Comparison of ENCODE assay signal across 26 cellular contexts in genomic region chr16:86289907-86290306, GRCh38.
"Had no signal": no experiment of that assay in that cellular context is flagged by ENCODE, and none has a peak within 500 bp of the region (broad histone marks: within the 10 kb centered on the region; RNA-seq: fewer than 3 reads in every experiment).

No MANE protein-coding gene starts in this region.

- H3K36me3 ChIP-seq: heart right ventricle, left ventricle myocardium inferior, neutrophil, right atrium auricular region, right lobe of liver, tibial nerve, upper lobe of left lung had no signal

- H3K9me3 Mint-ChIP-seq: memory B cell; naive thymus-derived CD8-positive, alpha-beta T cell; nephron; neural crest cell; stimulated activated memory B cell treated with anti-CD40 and anti-IgM and Interleukin-4, amounts not matched to agents 10 μg/mL and 1 μg/mL and 100 μg/mL, for 72 hours; stimulated activated naive CD8-positive, alpha-beta T cell treated with anti-CD3 and anti-CD28 coated beads, Interleukin-15, amount 100 ng/mL, for 72 hours had no signal

- ATAC-seq: heart right ventricle; naive thymus-derived CD8-positive, alpha-beta T cell; psoas muscle; right lobe of liver; stimulated activated memory B cell treated with anti-CD40 and anti-IgM and Interleukin-4, amounts not matched to agents 10 μg/mL and 1 μg/mL and 100 μg/mL, for 72 hours; stimulated activated naive CD8-positive, alpha-beta T cell treated with anti-CD3 and anti-CD28 coated beads, Interleukin-15, amount 100 ng/mL, for 72 hours had no signal

- H3K4me2 ChIP-seq: hepatocyte, smooth muscle cell had no signal

- H3K4me3 ChIP-seq: heart right ventricle, hepatocyte, left ventricle myocardium inferior, psoas muscle, right atrium auricular region, right lobe of liver, smooth muscle cell, tibial nerve, upper lobe of left lung had no signal

- H3K36me3 Mint-ChIP-seq: memory B cell; stimulated activated memory B cell treated with anti-CD40 and anti-IgM and Interleukin-4, amounts not matched to agents 10 μg/mL and 1 μg/mL and 100 μg/mL, for 72 hours had no signal

- H3K79me2 ChIP-seq: hepatocyte, parathyroid adenoma had no signal

- H3K9ac ChIP-seq: parathyroid adenoma had no signal

- H3K27ac ChIP-seq: heart right ventricle, hepatocyte, left ventricle myocardium inferior, neutrophil, parathyroid adenoma, psoas muscle, right atrium auricular region, right lobe of liver, tibial nerve, upper lobe of left lung had no signal

- H3K27ac Mint-ChIP-seq: memory B cell; naive thymus-derived CD8-positive, alpha-beta T cell; nephron; stimulated activated memory B cell treated with anti-CD40 and anti-IgM and Interleukin-4, amounts not matched to agents 10 μg/mL and 1 μg/mL and 100 μg/mL, for 72 hours; stimulated activated naive CD8-positive, alpha-beta T cell treated with anti-CD3 and anti-CD28 coated beads, Interleukin-15, amount 100 ng/mL, for 72 hours had no signal

- H3K9me3 ChIP-seq: heart right ventricle, left ventricle myocardium inferior, neutrophil, psoas muscle, right atrium auricular region, right lobe of liver, tibial nerve, upper lobe of left lung had no signal

- H3K27me3 ChIP-seq: right lobe of liver had no signal

- H3K4me1 ChIP-seq: heart right ventricle, left ventricle myocardium inferior, parathyroid adenoma, psoas muscle, right atrium auricular region, right lobe of liver had no signal

- H3K4me3 Mint-ChIP-seq: memory B cell; naive thymus-derived CD8-positive, alpha-beta T cell; nephron; neural crest cell; stimulated activated memory B cell treated with anti-CD40 and anti-IgM and Interleukin-4, amounts not matched to agents 10 μg/mL and 1 μg/mL and 100 μg/mL, for 72 hours; stimulated activated naive CD8-positive, alpha-beta T cell treated with anti-CD3 and anti-CD28 coated beads, Interleukin-15, amount 100 ng/mL, for 72 hours had no signal

- H3K4me1 Mint-ChIP-seq: memory B cell; neural crest cell; stimulated activated naive CD8-positive, alpha-beta T cell treated with anti-CD3 and anti-CD28 coated beads, Interleukin-15, amount 100 ng/mL, for 72 hours had no signal

- DNase-seq: heart right ventricle; islet precursor cell; left ventricle myocardium inferior; naive thymus-derived CD8-positive, alpha-beta T cell; occipital lobe; psoas muscle; stimulated activated CD4-positive, alpha-beta T cell treated with anti-CD3 and anti-CD28 coated beads, Interleukin-1b, Interleukin-23, amount 100 ng/mL, for 48 hours; stimulated activated CD4-positive, alpha-beta T cell treated with anti-CD3 and anti-CD28 coated beads, Interleukin-2, amount 100 ng/mL, for 48 hours; stimulated activated CD4-positive, alpha-beta T cell treated with anti-CD3 and anti-CD28 coated beads, Interleukin-4, amount 100 ng/mL, for 4 hours; stimulated activated CD8-positive, alpha-beta memory T cell treated with anti-CD3 and anti-CD28 coated beads, Interleukin-4, amount 100 ng/mL, for 48 hours; stimulated activated naive CD4-positive, alpha-beta T cell treated with Interleukin-2 at 50 U/mL for 16 hours; stimulated activated naive CD8-positive, alpha-beta T cell treated with anti-CD3 and anti-CD28 coated beads, Interleukin-15, amount 100 ng/mL, for 72 hours; substantia nigra; upper lobe of left lung had no signal

- FAIRE-seq: urothelium cell line had no signal

- H2AFZ ChIP-seq: hepatocyte, parathyroid adenoma had no signal
